11 cellular contexts compared by ENCODE assay signal in the genomic region with DNA sequence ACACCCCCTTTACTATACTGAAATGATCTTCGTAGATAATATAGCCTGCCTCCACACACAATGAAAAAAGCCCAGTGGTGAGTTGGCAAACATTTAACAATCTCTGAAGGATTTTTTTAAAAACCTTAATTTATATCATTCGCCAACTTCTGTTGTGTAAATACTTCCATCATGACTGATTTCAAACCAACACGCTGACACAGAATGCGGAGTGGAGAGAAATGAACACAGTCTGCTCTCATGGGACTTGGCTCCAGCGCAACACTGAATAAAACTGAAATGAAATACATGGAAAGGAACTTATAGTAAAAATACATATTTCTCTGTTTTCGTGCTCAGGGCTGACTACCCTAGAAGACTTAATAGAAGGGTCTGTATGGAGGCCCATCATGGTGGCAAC.
"Had no signal": no experiment of that assay in that cellular context is flagged by ENCODE, and none has a peak within 500 bp of the region (broad histone marks: within the 10 kb centered on the region; RNA-seq: fewer than 3 reads in every experiment).

No MANE protein-coding gene starts in this region.

- H3K36me3 ChIP-seq: heart left ventricle, transverse colon had no signal

- DNase-seq: activated CD4-positive, alpha-beta T cell treated with anti-CD3 and anti-CD28 coated beads for 4 hours; activated CD8-positive, alpha-beta memory T cell treated with anti-CD3 and anti-CD28 coated beads, Interleukin-2, amount 50 U/mL, for 4 hours; activated CD8-positive, alpha-beta T cell treated with anti-CD3 and anti-CD28 coated beads for 36 hours; activated naive CD4-positive, alpha-beta T cell; activated T-cell treated with anti-CD3 and anti-CD28 coated beads, Interleukin-2, amount 50 U/mL, for 72 hours; nephron progenitor cell; stimulated activated CD4-positive, alpha-beta T cell treated with anti-CD3 and anti-CD28 coated beads, Interleukin-15, amount 100 ng/mL, for 24 hours; transverse colon had no signal

- H3K4me1 ChIP-seq: transverse colon had no signal

- H3K4me3 ChIP-seq: heart left ventricle, transverse colon had no signal

- H3K27me3 ChIP-seq: heart left ventricle, transverse colon had no signal

- H3K27ac ChIP-seq: transverse colon had no signal

- H3K9me3 ChIP-seq: heart left ventricle, transverse colon had no signal

- ATAC-seq: activated CD8-positive, alpha-beta T cell treated with anti-CD3 and anti-CD28 coated beads for 36 hours; activated T-cell treated with anti-CD3 and anti-CD28 coated beads, Interleukin-2, amount 50 U/mL, for 72 hours; heart left ventricle; left lobe of liver; sciatic nerve had no signal
